ENCODE assay signal across 8 cellular contexts in genomic region chr1:64470670-64471217, GRCh38. TPM values are rescaled to one million over a fixed set of nuclear protein-coding genes. Genes with fewer than 3 reads are reported as not detected.
DNase-seq lines count a peak whose midpoint lies in the region; ATAC-seq and TF ChIP-seq lines count a peak whose summit lies in the region.

No MANE protein-coding gene starts in this region.

- DNase-seq in stimulated activated CD4-positive, alpha-beta T cell treated with anti-CD3 and anti-CD28 coated beads, Interleukin-12 subunit alpha, Interleukin-12 subunit beta, amount 100 ng/mL, for 4 hours: peak; percentile 8
- no peak for DNase-seq in stimulated activated CD4-positive, alpha-beta T cell treated with anti-CD3 and anti-CD28 coated beads, Interleukin-4, amount 100 ng/mL, for 24 hours
- peak in 2 of 10 donors; percentile 6 to 18 for DNase-seq in naive thymus-derived CD8-positive, alpha-beta T cell
- DNase-seq in SIG-M5 treated with dmso at 0.1 percent for 504 hours (lab: John Stamatoyannopoulos, UW; ENCODE audit: unreplicated experiment) (no peak), superior temporal gyrus (ENCODE audit: extremely low spot score) (no peak)

- ATAC-seq in HG03045 (IDR thresholded peaks at IDR 0.05; ENCODE audit: unreplicated experiment) (peak; percentile 21), SK-N-SH treated with all-trans-retinoic acid at 6 μM for 48 hours (peak; percentile 59), esophagus mucosa (peak; percentile 9)
- ATAC-seq in naive thymus-derived CD8-positive, alpha-beta T cell: peak in 1 of 2 donors; percentile 4

- peaks cover 21 to 31% (median 27%) of the 10 kb centered on the region in 4 donors for H3K4me1 Mint-ChIP-seq in naive thymus-derived CD8-positive, alpha-beta T cell

- peak overlapping the region in 9 of 10 donors; percentile 17 to 90 (median 80) for H3K27ac Mint-ChIP-seq in naive thymus-derived CD8-positive, alpha-beta T cell

- no peaks in the 10 kb centered on the region for H3K36me3 Mint-ChIP-seq in naive thymus-derived CD8-positive, alpha-beta T cell

- H3K9me3 Mint-ChIP-seq in naive thymus-derived CD8-positive, alpha-beta T cell: no peaks in the 10 kb centered on the region

- POLR2A ChIA-PET in naive thymus-derived CD8-positive, alpha-beta T cell (lab: Charles Lee): no interaction called here

- peak overlapping the region; percentile 87 to 100 (median 94) for H3K4me3 Mint-ChIP-seq in naive thymus-derived CD8-positive, alpha-beta T cell

- peaks cover 11 to 43% (median 28%) of the 10 kb centered on the region in 5 donors for H3K27me3 Mint-ChIP-seq in naive thymus-derived CD8-positive, alpha-beta T cell

TF ChIP-seq in SK-N-SH treated with all-trans-retinoic acid at 6 μM for 48 hours, 23 proteins besides CTCF, POLR2A, EP300 and RAD21:
- TF ChIP-seq POU6F1 (CRISPR knock-in tag; IDR thresholded peaks at IDR 0.05; ENCODE audit: borderline replicate concordance, low read depth): no peak
- TF ChIP-seq ZNF70 (CRISPR knock-in tag; IDR thresholded peaks at IDR 0.05): no peak
- no peak for TF ChIP-seq CSDC2 (CRISPR knock-in tag; IDR thresholded peaks at IDR 0.05)
- TF ChIP-seq ZFP3 (CRISPR knock-in tag; IDR thresholded peaks at IDR 0.05): no peak
- TF ChIP-seq GLIS3 (CRISPR knock-in tag; IDR thresholded peaks at IDR 0.05): no peak
- no peak for TF ChIP-seq ZNF8 (CRISPR knock-in tag; IDR thresholded peaks at IDR 0.05)
- TF ChIP-seq CSRNP3 (CRISPR knock-in tag; IDR thresholded peaks at IDR 0.05): no peak
- no peak for TF ChIP-seq PPARA (CRISPR knock-in tag; IDR thresholded peaks at IDR 0.05; ENCODE audit: borderline replicate concordance)
- no peak for TF ChIP-seq RARB (CRISPR knock-in tag; IDR thresholded peaks at IDR 0.05)
- TF ChIP-seq PATZ1 (CRISPR knock-in tag; IDR thresholded peaks at IDR 0.05; ENCODE audit: borderline replicate concordance): no peak
- TF ChIP-seq SNAI2 (CRISPR knock-in tag; IDR thresholded peaks at IDR 0.05): no peak
- TF ChIP-seq ARNTL (CRISPR knock-in tag; IDR thresholded peaks at IDR 0.05; ENCODE audit: borderline replicate concordance, low read depth): no peak
- no peak for TF ChIP-seq ESRRG (CRISPR knock-in tag; IDR thresholded peaks at IDR 0.05)
- TF ChIP-seq ZC3H10 (CRISPR knock-in tag; IDR thresholded peaks at IDR 0.05): no peak
- TF ChIP-seq BACH2 (CRISPR knock-in tag; IDR thresholded peaks at IDR 0.05; ENCODE audit: borderline replicate concordance): no peak

RNA-seq across cellular contexts. Expression of gene CACHD1, which starts 0.8 kb away (rescaled TPM):
- total RNA-seq in esophagus mucosa: 2.8 TPM
- 1 to 10 TPM; 4.9 to 5.2 TPM for total RNA-seq in naive thymus-derived CD8-positive, alpha-beta T cell
- 1 to 10 TPM in 2 of 3 donors, under 1 TPM in 1; 0.80 to 3.3 (median 2.2) TPM for polyA plus RNA-seq in naive thymus-derived CD8-positive, alpha-beta T cell
